In the genomic region with DNA sequence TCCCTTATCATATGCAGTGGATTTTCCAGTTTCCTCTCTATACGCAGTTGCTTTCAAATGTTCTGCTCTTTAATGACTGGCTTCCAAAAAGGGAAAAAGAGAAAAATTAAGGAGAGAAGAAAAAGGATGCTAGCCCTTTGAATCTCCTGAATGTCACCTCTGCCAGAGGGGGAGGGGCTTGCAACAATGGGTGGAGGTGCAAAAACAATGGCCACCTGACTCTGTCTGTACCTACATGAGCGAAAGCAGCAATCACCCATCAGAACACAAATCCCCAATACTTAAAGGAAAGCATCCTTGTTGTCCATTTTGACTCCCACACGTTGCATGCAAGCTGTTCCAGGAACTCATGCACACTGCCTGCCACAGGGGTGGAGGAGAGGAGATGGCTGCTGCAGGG, we compare ENCODE assay signal across 28 cellular contexts.
"Had no signal": no experiment of that assay in that cellular context is flagged by ENCODE, and none has a peak within 500 bp of the region (broad histone marks: within the 10 kb centered on the region; RNA-seq: fewer than 3 reads in every experiment).

No MANE protein-coding gene starts in this region.

- H3K4me1 Mint-ChIP-seq: activated T-helper 17 cell treated with anti-CD3 and anti-CD28 coated beads, Interleukin-2, amount 50 U/mL, for 72 hours; T-helper 17 cell had no signal

- H3K4me3 ChIP-seq: body of pancreas had no signal

- ATAC-seq: activated T-cell treated with anti-CD3 and anti-CD28 coated beads, Interleukin-2, amount 50 U/mL, for 4 hours; activated T-helper 17 cell treated with anti-CD3 and anti-CD28 coated beads, Interleukin-2, amount 50 U/mL, for 72 hours; body of pancreas; esophagus mucosa; T-helper 17 cell had no signal

- H3K4me1 ChIP-seq: body of pancreas had no signal

- DNase-seq: activated CD4-positive, alpha-beta memory T cell treated with anti-CD3 and anti-CD28 coated beads, Interleukin-2, amount 10 ng/mL, durations not matched to agents 7 days and 5 days; activated CD4-positive, alpha-beta T cell treated with anti-CD3 and anti-CD28 coated beads for 1 hour; activated CD4-positive, alpha-beta T cell treated with anti-CD3 and anti-CD28 coated beads for 4 hours; activated CD4-positive, alpha-beta T cell treated with anti-CD3 and anti-CD28 coated beads, Interleukin-2, amount 10 ng/mL, durations not matched to agents 7 days and 5 days; activated CD4-positive, alpha-beta T cell treated with anti-CD3 and anti-CD28 coated beads, Interleukin-2, amount 50 U/mL, for 4 hours; activated CD8-positive, alpha-beta memory T cell treated with anti-CD3 and anti-CD28 coated beads, Interleukin-2, amount 50 U/mL, for 48 hours; activated effector memory CD4-positive, alpha-beta T cell treated with Interleukin-2 at 50 U/mL for 16 hours; activated gamma-delta T cell treated with Interleukin-2 at 50 U/mL for 16 hours; activated naive CD4-positive, alpha-beta T cell treated with anti-CD3 and anti-CD28 coated beads, Interleukin-2, amount 50 U/mL, for 16 hours; activated naive CD4-positive, alpha-beta T cell treated with Interleukin-2 at 50 U/mL for 16 hours; activated T-cell treated with anti-CD3 and anti-CD28 coated beads for 4 hours; activated T-cell treated with anti-CD3 and anti-CD28 coated beads, Interleukin-2, amount 50 U/mL, for 4 hours; amniotic stem cell; aorta; body of pancreas; caudate nucleus; cortex of kidney; dermis blood vessel endothelial cell; effector CD8-positive, alpha-beta T cell; foreskin fibroblast; head of caudate nucleus; T-helper 1 cell; T-helper 17 cell; T1000 had no signal

- H3K27ac ChIP-seq: body of pancreas had no signal

- H3K27me3 ChIP-seq: body of pancreas had no signal

- H3K27me3 Mint-ChIP-seq: activated CD4-positive, alpha-beta memory T cell treated with anti-CD3 and anti-CD28 coated beads, Interleukin-2, amount 10 ng/mL, durations not matched to agents 7 days and 5 days; activated naive CD8-positive, alpha-beta T cell; activated T-helper 17 cell treated with anti-CD3 and anti-CD28 coated beads, Interleukin-2, amount 50 U/mL, for 72 hours; T-helper 17 cell had no signal

- H3K27ac Mint-ChIP-seq: activated CD4-positive, alpha-beta memory T cell treated with anti-CD3 and anti-CD28 coated beads, Interleukin-2, amount 10 ng/mL, durations not matched to agents 7 days and 5 days; activated CD4-positive, alpha-beta T cell treated with anti-CD3 and anti-CD28 coated beads, Interleukin-2, amount 10 ng/mL, durations not matched to agents 7 days and 5 days; activated naive CD8-positive, alpha-beta T cell; activated T-helper 17 cell treated with anti-CD3 and anti-CD28 coated beads, Interleukin-2, amount 50 U/mL, for 72 hours; T-helper 17 cell; T-helper 2 cell treated with Interferon-gamma antibody and Interleukin-4, amounts not matched to agents 5 μg/mL and 100 μg/mL, for 36 hours had no signal

- H3K4me3 Mint-ChIP-seq: activated CD4-positive, alpha-beta memory T cell treated with anti-CD3 and anti-CD28 coated beads, Interleukin-2, amount 10 ng/mL, durations not matched to agents 7 days and 5 days; activated CD4-positive, alpha-beta T cell treated with anti-CD3 and anti-CD28 coated beads, Interleukin-2, amount 10 ng/mL, durations not matched to agents 7 days and 5 days; activated naive CD8-positive, alpha-beta T cell; activated T-cell treated with anti-CD3 and anti-CD28 coated beads, Interleukin-2, amount 50 U/mL, for 4 hours; activated T-helper 17 cell treated with anti-CD3 and anti-CD28 coated beads, Interleukin-2, amount 50 U/mL, for 72 hours; T-helper 17 cell; T-helper 2 cell treated with Interferon-gamma antibody and Interleukin-4, amounts not matched to agents 5 μg/mL and 100 μg/mL, for 36 hours had no signal
